ENCODE assay signal across 10 cellular contexts in the genomic region with DNA sequence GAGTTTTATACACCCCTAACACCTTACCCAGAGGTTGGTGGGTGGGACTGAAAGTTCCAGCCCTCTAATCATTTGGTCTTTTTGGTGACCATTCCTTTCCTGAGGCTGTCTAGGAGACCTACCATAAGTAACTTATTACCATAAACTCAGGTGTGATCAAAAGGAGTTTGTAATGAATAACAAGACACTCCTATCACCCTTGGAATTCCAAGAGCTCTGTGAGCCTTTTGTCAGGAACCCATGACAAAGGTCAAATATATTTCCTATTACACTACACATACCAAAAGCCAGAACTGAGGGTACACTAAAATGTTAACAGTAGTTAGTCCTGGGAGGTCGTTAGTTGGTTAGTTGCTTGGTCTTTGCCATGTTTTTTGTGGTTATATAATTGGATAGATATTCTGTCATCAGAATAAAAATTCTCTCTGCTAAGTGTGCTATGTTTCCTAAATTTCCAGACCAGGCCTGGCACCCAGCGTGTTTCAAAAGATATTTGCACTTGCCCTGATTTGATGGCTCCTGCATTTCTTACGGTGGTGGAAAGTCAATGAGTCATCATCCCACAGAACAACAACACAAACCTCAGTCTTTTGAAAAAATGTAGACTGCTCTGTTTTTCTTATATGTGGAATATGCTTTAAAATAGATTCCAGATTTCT. TPM values are rescaled to one million over a fixed set of nuclear protein-coding genes. Genes with fewer than 3 reads are reported as not detected.
A peak's percentile ranks its signal among the peaks of the same experiment; 100 is the strongest.
DNase-seq lines count a peak whose midpoint lies in the region; ATAC-seq and TF ChIP-seq lines count a peak whose summit lies in the region.
"Had no signal": no experiment of that assay in that cellular context is flagged by ENCODE, and none has a peak within 500 bp of the region (broad histone marks: within the 10 kb centered on the region; RNA-seq: fewer than 3 reads in every experiment).

No MANE protein-coding gene starts in this region.

- H3K4me1 ChIP-seq in IMR-90 (ENCODE audit: control insufficient read depth, insufficient read depth, low read length) (peaks cover 10% of the 10 kb centered on the region), mucosa of rectum (ENCODE audit: control insufficient read depth in 2 of 2, insufficient read depth in 2 of 2, low read length in 2 of 2) (peaks cover 4 to 6% of the 10 kb centered on the region in 2 donors), Peyer's patch (peaks cover 0 to 10% (median 0%) of the 10 kb centered on the region in 4 donors), left ventricle myocardium inferior (peaks cover 15% of the 10 kb centered on the region)

- H2BK15ac ChIP-seq in IMR-90 (ENCODE audit: low read depth, low read length): 0 out of 3 replicates have a peak overlapping the region, but pooled peaks have one; percentile 19

- H3K4me3 ChIP-seq in IMR-90 (ENCODE audit: insufficient read depth, low read depth, low read length) (no peak overlapping the region), mucosa of rectum (ENCODE audit: low read length in 2 of 2) (no peak overlapping the region), Peyer's patch (no peak overlapping the region), left ventricle myocardium inferior (no peak overlapping the region)

- H3K14ac ChIP-seq in IMR-90 (replicated peaks; ENCODE audit: low read depth, low read length): no peak overlapping the region; the same call in 1 of the 2 replicates

- H3K9me3 ChIP-seq in IMR-90 (ENCODE audit: control insufficient read depth, insufficient read depth, low read length) (no peaks in the 10 kb centered on the region), mucosa of rectum (ENCODE audit: control insufficient read depth in 2 of 2, low read length in 2 of 2) (no peaks in the 10 kb centered on the region), Peyer's patch (no peaks in the 10 kb centered on the region), left ventricle myocardium inferior (replicated peaks) (no peaks in the 10 kb centered on the region)

- no peak for TF ChIP-seq CTCF in IMR-90 (conservative IDR thresholded peaks at IDR 0.05; ENCODE audit: low read depth, low read length)
- no peak for TF ChIP-seq CTCF in Peyer's patch (IDR thresholded peaks at IDR 0.05)
- no peak for TF ChIP-seq CTCF in left ventricle myocardium inferior (IDR thresholded peaks at IDR 0.05; ENCODE audit: borderline replicate concordance)

- H3K9ac ChIP-seq in IMR-90 (ENCODE audit: low read depth, low read length): no peak overlapping the region
- no peak overlapping the region for H3K9ac ChIP-seq in mucosa of rectum (ENCODE audit: low read depth in 1 of 2, low read length in 2 of 2)

- no peaks in the 10 kb centered on the region for H3K27me3 ChIP-seq in IMR-90 (ENCODE audit: control insufficient read depth, insufficient read depth, low read length)
- no peaks in the 10 kb centered on the region for H3K27me3 ChIP-seq in mucosa of rectum (ENCODE audit: control insufficient read depth in 2 of 2, insufficient read depth in 2 of 2, low read length in 2 of 2)
- H3K27me3 ChIP-seq in Peyer's patch: no peaks in the 10 kb centered on the region
- no peaks in the 10 kb centered on the region for H3K27me3 ChIP-seq in left ventricle myocardium inferior (ENCODE audit: low read depth)

- H4K20me1 ChIP-seq in IMR-90 (ENCODE audit: insufficient read depth, low read length): no peaks in the 10 kb centered on the region

- dilution Hi-C loops in IMR-90 (cut with HindIII; ENCODE audit: low sequenced_read_pairs, unreplicated experiment): no loop called here

- CTCF ChIA-PET in IMR-90 (lab: Yijun Ruan, JAX): interaction anchor here (1.0 to 1.6 kb wide), 2 partner anchors 8 to 40 kb away, joined by 4 read pairs; no protein-coding TSS in a partner anchor

- DNase-seq in AG20443 (ENCODE audit: low spot score) (peak; percentile 86), IMR-90 (peak; percentile 87), cortex of kidney (lab: John Stamatoyannopoulos, UW) (no peak), Peyer's patch (no peak), left ventricle myocardium inferior (no peak)
- DNase-seq: activated T-cell treated with anti-CD3 and anti-CD28 coated beads for 4 hours, GF-D8 had no signal

- peak; percentile 93 for ATAC-seq in IMR-90 (ENCODE audit: low read depth)
- no peak for ATAC-seq in GM21360 (IDR thresholded peaks at IDR 0.05; ENCODE audit: unreplicated experiment)

- H3K9me1 ChIP-seq in IMR-90 (ENCODE audit: insufficient read depth, low read length): peaks cover 16% of the 10 kb centered on the region

- POLR2A ChIA-PET in IMR-90 (lab: Charles Lee; ENCODE audit: unreplicated experiment): no interaction called here

- peak overlapping the region; percentile 69; the same call in 1 of the 2 replicates for H3K18ac ChIP-seq in IMR-90 (ENCODE audit: low read depth, low read length)

- peak overlapping the region; percentile 12 for H4K91ac ChIP-seq in IMR-90 (ENCODE audit: insufficient read depth, low read depth, low read length)

- no peak overlapping the region for H3K56ac ChIP-seq in IMR-90 (ENCODE audit: extremely low read depth, insufficient read depth, low read length)

- intact Hi-C loops in IMR-90 (cut with micrococcal nuclease): no loop called here
- intact Hi-C loops in left ventricle myocardium inferior (cut with micrococcal nuclease): no loop called here

- peaks cover 18% of the 10 kb centered on the region for H3K36me3 ChIP-seq in IMR-90 (ENCODE audit: control insufficient read depth, insufficient read depth, low read length)
- H3K36me3 ChIP-seq in mucosa of rectum (ENCODE audit: control insufficient read depth in 2 of 2, insufficient read depth in 2 of 2, low read length in 2 of 2): peaks cover 14 to 30% of the 10 kb centered on the region in 2 donors
- H3K36me3 ChIP-seq in Peyer's patch: peaks cover 0 to 22% (median 0%) of the 10 kb centered on the region in 3 donors
- peaks cover 58% of the 10 kb centered on the region for H3K36me3 ChIP-seq in left ventricle myocardium inferior

- in situ Hi-C loops in IMR-90 (cut with MboI; ENCODE audit: low sequenced_read_pairs): no loop called here

- no peak overlapping the region for H2AFZ ChIP-seq in IMR-90 (replicated peaks; ENCODE audit: low read length, poor library complexity)

- H3K23ac ChIP-seq in IMR-90 (ENCODE audit: low read depth, low read length): no peak overlapping the region

- H3K79me1 ChIP-seq in IMR-90 (ENCODE audit: low read depth in 1 of 2, low read length in 2 of 2): peaks cover 0 to 15% of the 10 kb centered on the region in 2 experiments; a peak in 1 of 4 replicates

- H3K4ac ChIP-seq in IMR-90 (ENCODE audit: low read depth, low read length): 0 out of 2 replicates have a peak overlapping the region, but pooled peaks have one; percentile 49

- no peak for TF ChIP-seq POLR2A in IMR-90 (IDR thresholded peaks at IDR 0.05; ENCODE audit: low read depth, low read length)
- no peak for TF ChIP-seq POLR2A in Peyer's patch (IDR thresholded peaks at IDR 0.05)

- H2BK5ac ChIP-seq in IMR-90 (ENCODE audit: low read depth, low read length, poor library complexity, severe bottlenecking): peak overlapping the region; percentile 17

- H3K4me2 ChIP-seq in IMR-90 (ENCODE audit: low read depth, low read length): peak overlapping the region; percentile 52; the same call in 1 of the 2 replicates

- no CpG with 5 or more reads among the region's 3 CpGs for WGBS in IMR-90 (ENCODE audit: extremely low coverage in 2 of 2, insufficient read length in 1 of 2), 2 experiments

- BruUV-seq in IMR-90 (replicated peaks; lab: Mats Ljungman, UMichigan): no TSS peak

- H2BK120ac ChIP-seq in IMR-90 (ENCODE audit: low read depth, low read length): 0 out of 2 replicates have a peak overlapping the region, but pooled peaks have one; percentile 16

- H2AK5ac ChIP-seq in IMR-90 (ENCODE audit: low read depth, low read length): no peak overlapping the region

- H4K8ac ChIP-seq in IMR-90 (ENCODE audit: low read depth in 2 of 2, low read length in 2 of 2): peak overlapping the region in 1 of 2 experiments; percentile 24; a peak in 1 of 4 replicates

- H4K5ac ChIP-seq in IMR-90 (ENCODE audit: low read depth, low read length): peak overlapping the region; percentile 12; the same call in 1 of the 2 replicates

- H2AK9ac ChIP-seq in IMR-90 (replicated peaks; ENCODE audit: low read depth, low read length, poor library complexity): no peak overlapping the region

- no peak overlapping the region; the same call in 1 of the 2 replicates for H2BK20ac ChIP-seq in IMR-90 (ENCODE audit: low read depth, low read length)

- no peak for TF ChIP-seq RAD21 in IMR-90 (IDR thresholded peaks at IDR 0.05; ENCODE audit: low read length)

- H3K27ac ChIP-seq in IMR-90 (ENCODE audit: insufficient read depth, low read length): peak overlapping the region; percentile 23; the same call in 1 of the 2 replicates
- H3K27ac ChIP-seq in cingulate gyrus (ENCODE audit: low read depth, low read length): peak overlapping the region; percentile 48
- H3K27ac ChIP-seq in mucosa of rectum (ENCODE audit: low read depth in 2 of 2, low read length in 2 of 2): peak overlapping the region; percentile 26 to 55
- peak overlapping the region in 1 of 4 donors; percentile 52 for H3K27ac ChIP-seq in Peyer's patch
- no peak overlapping the region for H3K27ac ChIP-seq in left ventricle myocardium inferior (replicated peaks)

TF ChIP-seq in IMR-90, 13 proteins besides CTCF, POLR2A, EP300 and RAD21 (continues in another document):
- TF ChIP-seq FOS (IDR thresholded peaks at IDR 0.05; ENCODE audit: low read depth, low read length) (peak; percentile 93), MAFK (IDR thresholded peaks at IDR 0.05; ENCODE audit: low read depth, low read length) (peak; percentile 10; the same call in 1 of the 2 replicates)
- TF ChIP-seq, protein P1, sequence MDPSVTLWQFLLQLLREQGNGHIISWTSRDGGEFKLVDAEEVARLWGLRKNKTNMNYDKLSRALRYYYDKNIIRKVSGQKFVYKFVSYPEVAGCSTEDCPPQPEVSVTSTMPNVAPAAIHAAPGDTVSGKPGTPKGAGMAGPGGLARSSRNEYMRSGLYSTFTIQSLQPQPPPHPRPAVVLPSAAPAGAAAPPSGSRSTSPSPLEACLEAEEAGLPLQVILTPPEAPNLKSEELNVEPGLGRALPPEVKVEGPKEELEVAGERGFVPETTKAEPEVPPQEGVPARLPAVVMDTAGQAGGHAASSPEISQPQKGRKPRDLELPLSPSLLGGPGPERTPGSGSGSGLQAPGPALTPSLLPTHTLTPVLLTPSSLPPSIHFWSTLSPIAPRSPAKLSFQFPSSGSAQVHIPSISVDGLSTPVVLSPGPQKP (IDR thresholded peaks at IDR 0.05; ENCODE audit: borderline replicate concordance, low read depth, low read length): no peak

RNA-seq across cellular contexts. Expression of a gene that starts 27.0 kb away (rescaled TPM):
- total RNA-seq in IMR-90 (2012; rRNA removed): 0.72 and 1.4 TPM in 2 replicates
- 0.14 and 0.21 TPM in 2 replicates for polyA plus RNA-seq in IMR-90 (2012; rRNA removed)
- polyA plus RNA-seq in IMR-90 (2012; cell fraction: cytosol; rRNA removed): 0.03 TPM in 2 replicates
- 0.01 and 0.10 TPM in 2 replicates for polyA plus RNA-seq in IMR-90 (2012; cell fraction: nucleus; rRNA removed; ENCODE audit: low replicate concordance)
- total RNA-seq in Peyer's patch: 1 to 10 TPM in 3 of 4 donors, under 1 TPM in 1; 0.57 to 2.8 (median 2.4) TPM
- total RNA-seq in left ventricle myocardium inferior: 0.19 TPM

RNA-seq across cellular contexts. Expression of a gene that starts 50.2 kb away (rescaled TPM):
- total RNA-seq in IMR-90 (2012; rRNA removed) (59.7 and 64.9 TPM in 2 replicates), Peyer's patch (10 to 100 TPM; 18.4 to 47.0 (median 25.4) TPM), left ventricle myocardium inferior (64.9 TPM)
- 30.4 and 32.2 TPM in 2 replicates for polyA plus RNA-seq in IMR-90 (2012; rRNA removed)
- 12.3 and 13.6 TPM in 2 replicates for polyA plus RNA-seq in IMR-90 (2012; cell fraction: cytosol; rRNA removed)
- polyA plus RNA-seq in IMR-90 (2012; cell fraction: nucleus; rRNA removed; ENCODE audit: low replicate concordance): 14.8 and 40.8 TPM in 2 replicates

Comparison
In these comparisons a context has a peak if more than half of its experiments do, and no peak if none do; other contexts are left out.
1. DNase-seq: peak in AG20443 (single experiment) and IMR-90 (single experiment); none in cortex of kidney (single experiment), Peyer's patch (0 of 3) and left ventricle myocardium inferior (single experiment).